11 cellular contexts compared by ENCODE assay signal in the genomic region with DNA sequence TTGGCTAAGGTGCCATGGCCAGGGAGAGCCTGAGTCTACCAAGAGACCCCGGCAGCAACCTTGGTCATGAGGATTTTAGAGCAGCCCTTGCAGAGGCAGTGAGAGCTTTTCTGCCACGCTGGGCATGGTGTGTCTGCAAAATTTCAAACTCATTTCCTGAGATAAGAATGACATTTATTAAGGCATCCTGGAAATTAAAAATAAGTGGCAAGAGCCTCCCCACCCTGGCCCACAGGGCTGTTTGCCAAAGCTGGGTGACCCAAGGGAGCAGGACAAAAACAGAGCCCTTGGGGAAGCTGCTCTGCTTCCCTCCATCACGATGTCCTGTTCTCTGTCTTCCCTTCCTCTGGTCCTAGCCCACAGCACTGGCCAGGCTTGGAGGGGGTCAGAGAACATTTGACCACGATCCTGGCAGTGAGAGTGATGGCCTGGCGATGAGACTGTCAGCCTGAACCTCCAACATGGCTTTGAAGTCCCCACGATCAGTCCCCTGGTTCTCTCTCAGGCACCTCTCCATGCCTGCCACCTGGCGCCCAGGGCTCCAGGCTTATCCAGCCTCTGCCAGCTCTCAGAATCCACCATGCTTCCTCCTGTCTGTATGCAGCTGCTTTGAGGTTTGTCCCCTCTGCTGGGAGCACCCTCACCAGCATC.
DNase-seq lines count a peak whose midpoint lies in the region; ATAC-seq and TF ChIP-seq lines count a peak whose summit lies in the region.
"Had no signal": no experiment of that assay in that cellular context is flagged by ENCODE, and none has a peak within 500 bp of the region (broad histone marks: within the 10 kb centered on the region; RNA-seq: fewer than 3 reads in every experiment).

No MANE protein-coding gene starts in this region.

- H3K36me3 ChIP-seq in mammary epithelial cell (ENCODE audit: insufficient read depth, low read length) (no peaks in the 10 kb centered on the region), left lung (no peaks in the 10 kb centered on the region), skeletal muscle tissue (ENCODE audit: control insufficient read depth in 3 of 3, insufficient read depth in 3 of 3, low read length in 3 of 3) (no peaks in the 10 kb centered on the region)

- ATAC-seq in left lung = no peak
- ATAC-seq in GM21786 (IDR thresholded peaks at IDR 0.05; ENCODE audit: unreplicated experiment) = no peak

- no peaks in the 10 kb centered on the region for H4K20me1 ChIP-seq in mammary epithelial cell (ENCODE audit: insufficient read depth, low read length)

- peak overlapping the region in 3 of 7 donors; percentile 12 to 83 (median 76) for H3K27ac Mint-ChIP-seq in CD14-positive monocyte

- H3K27ac ChIP-seq in mammary epithelial cell (ENCODE audit: insufficient read depth, low read depth, low read length) = no peak overlapping the region
- peak overlapping the region; percentile 20 to 74 for H3K27ac ChIP-seq in left lung
- H3K27ac ChIP-seq in skeletal muscle tissue (ENCODE audit: low read depth, low read length) = peak overlapping the region; percentile 58

- DNase-seq in CD14-positive monocyte (ENCODE audit: low spot score) = no peak
- DNase-seq in mammary epithelial cell = no peak
- DNase-seq in left lung = no peak
- DNase-seq in NCI-H69 (lab: John Stamatoyannopoulos, UW) = no peak
- no peak for DNase-seq in globus pallidus (ENCODE audit: low spot score)
- no peak for DNase-seq in NCI-H2081 treated with DMSO at 0.1 percent for 48 hours (lab: John Stamatoyannopoulos, UW)
- DNase-seq: activated effector memory CD4-positive, alpha-beta T cell treated with Interleukin-2 at 50 U/mL for 16 hours; DMS153; SW 1271 had no signal

- in situ Hi-C loops in mammary epithelial cell (cut with MboI; ENCODE audit: low sequenced_read_pairs in 2 of 2) = no loop called here

- peak overlapping the region; percentile 81 for H2AFZ ChIP-seq in mammary epithelial cell (ENCODE audit: low read depth, low read length)

- peaks cover 44% of the 10 kb centered on the region for H3K4me1 Mint-ChIP-seq in CD14-positive monocyte

- whole genome bisulfite sequencing in mammary epithelial cell (ENCODE audit: low coverage, missing lambda C conversion rate) = 69% methylated on average over 6 of the region's 7 CpGs

- H3K4me3 Mint-ChIP-seq in CD14-positive monocyte = peak overlapping the region; percentile 31 to 87

- CTCF ChIA-PET in mammary epithelial cell (lab: Charles Lee; ENCODE audit: low non-redundant PET) = no interaction called here

- dilution Hi-C loops in mammary epithelial cell (cut with HindIII; ENCODE audit: low sequenced_read_pairs) = no loop called here

- no peaks in the 10 kb centered on the region for H3K4me1 ChIP-seq in mammary epithelial cell (ENCODE audit: insufficient read depth, low read length)
- peaks cover 7 to 40% of the 10 kb centered on the region in 2 donors for H3K4me1 ChIP-seq in left lung
- H3K4me1 ChIP-seq in skeletal muscle tissue (ENCODE audit: control insufficient read depth in 3 of 3, insufficient read depth in 3 of 3, low read length in 3 of 3) = peaks cover 19 to 24% (median 22%) of the 10 kb centered on the region in 3 donors

- no peak overlapping the region for H3K4me2 ChIP-seq in mammary epithelial cell (ENCODE audit: insufficient read depth, low read depth, low read length)

- H3K4me3 ChIP-seq in mammary epithelial cell (replicated peaks in 1 of 3; ENCODE audit: insufficient read depth in 1 of 3, low read depth in 2 of 3, low read length in 3 of 3) (no peak overlapping the region), left lung (no peak overlapping the region), skeletal muscle tissue (ENCODE audit: low read length in 3 of 3) (no peak overlapping the region)

- peaks cover 0 to 1% of the 10 kb centered on the region in 2 donors for H3K36me3 Mint-ChIP-seq in CD14-positive monocyte

- H3K9me3 Mint-ChIP-seq in CD14-positive monocyte = peaks cover 0 to 11% (median 7%) of the 10 kb centered on the region in 7 donors

- intact Hi-C loops in CD14-positive monocyte (cut with micrococcal nuclease) = no loop called here
- intact Hi-C loops in mammary epithelial cell (cut with micrococcal nuclease) = no loop called here
- intact Hi-C loops in left lung (cut with DNase I) = no loop called here

- H3K27me3 Mint-ChIP-seq in CD14-positive monocyte (ENCODE audit: low read depth in 3 of 3) = peaks cover 2 to 7% (median 5%) of the 10 kb centered on the region in 3 donors

- TF ChIP-seq CTCF in CD14-positive monocyte (IDR thresholded peaks at IDR 0.05) (no peak), mammary epithelial cell (conservative IDR thresholded peaks at IDR 0.05 in 1 of 2, IDR thresholded peaks at IDR 0.05 in 1 of 2; ENCODE audit: extremely low read depth in 1 of 2, insufficient read depth in 1 of 2, low read depth in 1 of 2, low read length in 2 of 2) (no peak), left lung (IDR thresholded peaks at IDR 0.05) (no peak)

- H3K9ac ChIP-seq in mammary epithelial cell (ENCODE audit: insufficient read depth, low read length) (no peak overlapping the region), skeletal muscle tissue (ENCODE audit: low read depth in 1 of 3, low read length in 3 of 3) (no peak overlapping the region)

- BruUV-seq in mammary epithelial cell (replicated peaks; lab: Mats Ljungman, UMichigan) = no TSS peak

- H3K27me3 ChIP-seq in mammary epithelial cell (ENCODE audit: insufficient read depth, low read length) = no peaks in the 10 kb centered on the region
- no peaks in the 10 kb centered on the region for H3K27me3 ChIP-seq in left lung
- H3K27me3 ChIP-seq in skeletal muscle tissue (ENCODE audit: control insufficient read depth in 3 of 3, insufficient read depth in 3 of 3, low read length in 3 of 3) = no peaks in the 10 kb centered on the region

- H3K9me3 ChIP-seq in mammary epithelial cell (replicated peaks; ENCODE audit: insufficient read depth, low read length) = no peaks in the 10 kb centered on the region
- peaks cover 0 to 8% of the 10 kb centered on the region in 2 donors for H3K9me3 ChIP-seq in left lung
- peaks cover 0 to 4% (median 3%) of the 10 kb centered on the region in 3 donors for H3K9me3 ChIP-seq in skeletal muscle tissue (ENCODE audit: control insufficient read depth in 3 of 3, low read length in 3 of 3)

- no peaks in the 10 kb centered on the region for H3K79me2 ChIP-seq in mammary epithelial cell (ENCODE audit: insufficient read depth, low read length)
